ENCODE assay signal across 22 cellular contexts in the genomic region with DNA sequence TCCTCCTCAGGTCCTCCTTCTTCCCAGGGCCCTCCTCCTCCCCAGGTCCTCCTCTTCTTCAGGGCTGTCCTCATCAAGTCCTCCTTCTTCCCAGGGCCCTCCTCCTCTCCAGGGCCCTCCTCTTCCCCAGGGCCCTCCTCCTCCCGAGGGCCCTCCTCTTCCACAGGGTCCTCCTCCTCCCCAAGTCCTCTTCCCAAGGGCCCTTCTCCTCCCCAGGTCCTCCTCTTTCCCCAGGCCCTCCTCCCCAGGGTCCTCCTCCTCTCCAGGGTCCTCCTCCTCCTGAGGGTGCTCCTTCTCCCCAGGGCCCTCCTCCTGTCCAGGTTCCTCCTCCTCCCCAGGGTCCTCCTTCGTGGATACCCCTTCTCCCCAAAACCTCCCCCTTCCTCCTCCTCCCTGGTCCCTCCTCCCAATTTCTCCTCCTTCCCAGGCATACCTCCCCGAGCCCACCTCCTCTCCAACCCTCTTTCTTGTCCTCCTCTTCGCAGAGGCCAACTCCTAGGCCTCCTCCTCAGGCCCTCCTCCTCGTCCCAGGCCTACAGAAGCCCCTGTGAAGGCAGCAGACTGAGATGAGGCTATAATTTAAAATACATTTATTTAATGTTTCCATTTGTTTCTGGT.
"Had no signal": no experiment of that assay in that cellular context is flagged by ENCODE, and none has a peak within 500 bp of the region (broad histone marks: within the 10 kb centered on the region; RNA-seq: fewer than 3 reads in every experiment).

No MANE protein-coding gene starts in this region.

- ATAC-seq: effector memory CD8-positive, alpha-beta T cell; gastrocnemius medialis; left lung; pancreas; sciatic nerve; stimulated activated naive B cell treated with anti-CD40 and anti-IgM and Interleukin-4, amounts not matched to agents 10 μg/mL and 1 μg/mL and 100 μg/mL, for 72 hours; stimulated activated naive CD8-positive, alpha-beta T cell treated with anti-CD3 and anti-CD28 coated beads, Interleukin-15, amount 100 ng/mL, for 72 hours had no signal

- H3K4me3 Mint-ChIP-seq: central memory CD8-positive, alpha-beta T cell; effector memory CD8-positive, alpha-beta T cell; naive B cell; nephron; stimulated activated naive B cell treated with anti-CD40 and anti-IgM and Interleukin-4, amounts not matched to agents 10 μg/mL and 1 μg/mL and 100 μg/mL, for 72 hours; stimulated activated naive CD8-positive, alpha-beta T cell treated with anti-CD3 and anti-CD28 coated beads, Interleukin-15, amount 100 ng/mL, for 72 hours; type B pancreatic cell had no signal

- DNase-seq: effector memory CD8-positive, alpha-beta T cell; gastrocnemius medialis; mesenchymal stem cell; naive B cell; spleen; stimulated activated CD4-positive, alpha-beta T cell treated with anti-CD3 and anti-CD28 coated beads, Interleukin-15, amount 100 ng/mL, for 24 hours; stimulated activated CD4-positive, alpha-beta T cell treated with anti-CD3 and anti-CD28 coated beads, Interleukin-1b, Interleukin-23, amount 100 ng/mL, for 48 hours; stimulated activated CD4-positive, alpha-beta T cell treated with anti-CD3 and anti-CD28 coated beads, Interleukin-4, amount 100 ng/mL, for 24 hours; stimulated activated naive B cell treated with anti-CD40 and anti-IgM and Interleukin-4, amounts not matched to agents 10 μg/mL and 1 μg/mL and 100 μg/mL, for 72 hours; stimulated activated naive CD8-positive, alpha-beta T cell treated with anti-CD3 and anti-CD28 coated beads, Interleukin-15, amount 100 ng/mL, for 72 hours had no signal

- H3K27ac ChIP-seq: epithelial cell of prostate, esophagus muscularis mucosa, gastrocnemius medialis, left lung, neutrophil, pancreas, spleen had no signal

- H3K36me3 Mint-ChIP-seq: naive B cell; stimulated activated naive B cell treated with anti-CD40 and anti-IgM and Interleukin-4, amounts not matched to agents 10 μg/mL and 1 μg/mL and 100 μg/mL, for 72 hours; type B pancreatic cell had no signal

- H3K4me1 ChIP-seq: gastrocnemius medialis, left lung, pancreas, spleen had no signal

- H3K27ac Mint-ChIP-seq: progenitor cell of endocrine pancreas; stimulated activated naive B cell treated with anti-CD40 and anti-IgM and Interleukin-4, amounts not matched to agents 10 μg/mL and 1 μg/mL and 100 μg/mL, for 72 hours had no signal

- H3K9me3 Mint-ChIP-seq: central memory CD8-positive, alpha-beta T cell; effector memory CD8-positive, alpha-beta T cell; naive B cell; nephron; stimulated activated naive B cell treated with anti-CD40 and anti-IgM and Interleukin-4, amounts not matched to agents 10 μg/mL and 1 μg/mL and 100 μg/mL, for 72 hours; stimulated activated naive CD8-positive, alpha-beta T cell treated with anti-CD3 and anti-CD28 coated beads, Interleukin-15, amount 100 ng/mL, for 72 hours; type B pancreatic cell had no signal

- H3K27me3 ChIP-seq: esophagus muscularis mucosa, gastrocnemius medialis, pancreas had no signal

- FAIRE-seq: pancreas, urothelium cell line had no signal

- H3K27me3 Mint-ChIP-seq: central memory CD8-positive, alpha-beta T cell; effector memory CD8-positive, alpha-beta T cell; naive B cell; stimulated activated naive B cell treated with anti-CD40 and anti-IgM and Interleukin-4, amounts not matched to agents 10 μg/mL and 1 μg/mL and 100 μg/mL, for 72 hours; stimulated activated naive CD8-positive, alpha-beta T cell treated with anti-CD3 and anti-CD28 coated beads, Interleukin-15, amount 100 ng/mL, for 72 hours; type B pancreatic cell had no signal

- H3K4me1 Mint-ChIP-seq: central memory CD8-positive, alpha-beta T cell; stimulated activated naive B cell treated with anti-CD40 and anti-IgM and Interleukin-4, amounts not matched to agents 10 μg/mL and 1 μg/mL and 100 μg/mL, for 72 hours had no signal

- H3K36me3 ChIP-seq: left lung, neutrophil, pancreas had no signal

- H3K9me3 ChIP-seq: esophagus muscularis mucosa, gastrocnemius medialis, left lung, neutrophil, pancreas, spleen had no signal

- H3K4me3 ChIP-seq: esophagus muscularis mucosa, gastrocnemius medialis, left lung, lung, pancreas, spleen had no signal
